ENCODE assay signal across 9 cellular contexts in genomic region chr11:83051760-83052671, GRCh38. TPM values are rescaled to one million over a fixed set of nuclear protein-coding genes. Genes with fewer than 3 reads are reported as not detected.
DNase-seq lines count a peak whose midpoint lies in the region; ATAC-seq and TF ChIP-seq lines count a peak whose summit lies in the region.
"Had no signal": no experiment of that assay in that cellular context is flagged by ENCODE, and none has a peak within 500 bp of the region (broad histone marks: within the 10 kb centered on the region; RNA-seq: fewer than 3 reads in every experiment).

No MANE protein-coding gene starts in this region.

- H3K36me3 ChIP-seq in tibial nerve: peaks cover 0 to 3% (median 0%) of the 10 kb centered on the region in 3 donors

- peaks cover 0 to 9% (median 0%) of the 10 kb centered on the region in 4 donors for H3K9me3 ChIP-seq in tibial nerve

- no peak overlapping the region for H3K4me3 ChIP-seq in tibial nerve

- 54% methylated on average over 6 of the region's 6 CpGs for WGBS in tibial nerve, 2 donors

- peaks cover 8% of the 10 kb centered on the region for H3K9me3 Mint-ChIP-seq in activated CD4-positive, alpha-beta T cell treated with anti-CD3 and anti-CD28 coated beads, Interleukin-2, amount 10 ng/mL, durations not matched to agents 24 days and 14 days

- peak overlapping the region; percentile 67 to 87 (median 77) for H3K27ac ChIP-seq in tibial nerve

- peak in 1 of 2 donors; percentile 82 for TF ChIP-seq EP300 in tibial nerve (IDR thresholded peaks at IDR 0.05)

- no peaks in the 10 kb centered on the region for H3K27me3 Mint-ChIP-seq in activated CD4-positive, alpha-beta T cell treated with anti-CD3 and anti-CD28 coated beads, Interleukin-2, amount 10 ng/mL, durations not matched to agents 24 days and 14 days

- no peaks in the 10 kb centered on the region for H3K27me3 ChIP-seq in tibial nerve

- intact Hi-C loops in activated CD4-positive, alpha-beta T cell treated with anti-CD3 and anti-CD28 coated beads, Interleukin-2, amount 10 ng/mL, durations not matched to agents 24 days and 14 days (cut with micrococcal nuclease): loop anchor here (5.0 kb wide), 1 partner anchor 45 kb away; no protein-coding TSS in a partner anchor

- H3K27ac Mint-ChIP-seq in activated CD4-positive, alpha-beta T cell treated with anti-CD3 and anti-CD28 coated beads, Interleukin-2, amount 10 ng/mL, durations not matched to agents 24 days and 14 days: peak overlapping the region; percentile 16

- TF ChIP-seq POLR2A in tibial nerve (IDR thresholded peaks at IDR 0.05): no peak

- peaks cover 15% of the 10 kb centered on the region for H3K36me3 Mint-ChIP-seq in activated CD4-positive, alpha-beta T cell treated with anti-CD3 and anti-CD28 coated beads, Interleukin-2, amount 10 ng/mL, durations not matched to agents 24 days and 14 days (ENCODE audit: low read depth)

- DNase-seq in activated CD4-positive, alpha-beta T cell treated with anti-CD3 and anti-CD28 coated beads, Interleukin-2, amount 10 ng/mL, durations not matched to agents 24 days and 14 days: no peak
- no peak for DNase-seq in activated CD4-positive, alpha-beta T cell treated with anti-CD3 and anti-CD28 coated beads for 1 hour
- DNase-seq in astrocyte of the hippocampus (ENCODE audit: low read depth, low spot score) (peak; percentile 88), left lobe of liver (ENCODE audit: low spot score) (no peak), tibial nerve (ENCODE audit: low spot score in 2 of 2) (no peak), NCI-H187 treated with DMSO at 0.1 percent for 48 hours (lab: John Stamatoyannopoulos, UW) (no peak)
- DNase-seq in effector CD8-positive, alpha-beta T cell (lab: John Stamatoyannopoulos, UW): no peak
- DNase-seq: DND-41 had no signal

- peaks cover 44% of the 10 kb centered on the region for H3K4me1 Mint-ChIP-seq in activated CD4-positive, alpha-beta T cell treated with anti-CD3 and anti-CD28 coated beads, Interleukin-2, amount 10 ng/mL, durations not matched to agents 24 days and 14 days

- H3K4me3 Mint-ChIP-seq in activated CD4-positive, alpha-beta T cell treated with anti-CD3 and anti-CD28 coated beads, Interleukin-2, amount 10 ng/mL, durations not matched to agents 24 days and 14 days: no peak overlapping the region

- TF ChIP-seq CTCF in tibial nerve (IDR thresholded peaks at IDR 0.05): no peak

- ATAC-seq in left lobe of liver (peak; percentile 51), HG02852 (IDR thresholded peaks at IDR 0.05; ENCODE audit: unreplicated experiment) (no peak)

- peaks cover 0 to 57% (median 27%) of the 10 kb centered on the region in 4 donors for H3K4me1 ChIP-seq in tibial nerve

RNA-seq across cellular contexts. Expression of gene RAB30, which starts 19.7 kb away (rescaled TPM):
- 13.6 and 15.4 TPM in 2 replicates for total RNA-seq in activated CD4-positive, alpha-beta T cell treated with anti-CD3 and anti-CD28 coated beads, Interleukin-2, amount 10 ng/mL, durations not matched to agents 24 days and 14 days
- 8.8 TPM for total RNA-seq in left lobe of liver
- total RNA-seq in tibial nerve: 10 to 100 TPM; 19.8 to 50.4 (median 31.2) TPM
